ENCODE assay signal across 23 cellular contexts in genomic region chr1:217647791-217648190, GRCh38. TPM values are rescaled to one million over a fixed set of nuclear protein-coding genes. Genes with fewer than 3 reads are reported as not detected.
DNase-seq lines count a peak whose midpoint lies in the region; ATAC-seq, FAIRE-seq and TF ChIP-seq lines count a peak whose summit lies in the region.
"Had no signal": no experiment of that assay in that cellular context is flagged by ENCODE, and none has a peak within 500 bp of the region (broad histone marks: within the 10 kb centered on the region; RNA-seq: fewer than 3 reads in every experiment).

No MANE protein-coding gene starts in this region.

- H3K4me2 ChIP-seq in PC-3 (ENCODE audit: low read length) (no peak overlapping the region), K562 (ENCODE audit: insufficient read depth, low read length) (no peak overlapping the region)
- H3K4me2 ChIP-seq: KMS-11 had no signal

- under 1% methylated on average over 13 of the region's 13 CpGs for WGBS in K562 (ENCODE audit: insufficient coverage, low coverage, missing lambda C conversion rate)
- WGBS in esophagus squamous epithelium, 2 donors, result 69 to 76% methylated on average over 13 of the region's 13 CpGs

- POLR2A ChIA-PET in PC-3 (lab: Charles Lee; ENCODE audit: unreplicated experiment) (no interaction called here), K562 (lab: Yijun Ruan, JAX) (no interaction called here)

- H3K4me3 ChIP-seq in PC-3 (ENCODE audit: low read length) (no peak overlapping the region), K562 (no peak overlapping the region), lower lobe of right lung (no peak overlapping the region), esophagus squamous epithelium (no peak overlapping the region)

- H2AFZ ChIP-seq in PC-3 (ENCODE audit: low read length) (no peak overlapping the region), K562 (ENCODE audit: low read depth, low read length) (no peak overlapping the region)

- no peaks in the 10 kb centered on the region for H3K36me3 ChIP-seq in PC-3 (ENCODE audit: low read depth, low read length)
- no peaks in the 10 kb centered on the region for H3K36me3 ChIP-seq in K562 (ENCODE audit: control insufficient read depth, insufficient read depth, low read length)
- no peaks in the 10 kb centered on the region for H3K36me3 ChIP-seq in lower lobe of right lung
- no peaks in the 10 kb centered on the region for H3K36me3 ChIP-seq in esophagus squamous epithelium

- H4K20me1 ChIP-seq in PC-3 (ENCODE audit: low read length), result no peaks in the 10 kb centered on the region
- H4K20me1 ChIP-seq in K562 (replicated peaks; ENCODE audit: control insufficient read depth, insufficient read depth, low read length), result no peaks in the 10 kb centered on the region

- in situ Hi-C loops in K562 (cut with MboI), result no loop called here

- TF ChIP-seq CTCF in PC-3 (conservative IDR thresholded peaks at IDR 0.05; ENCODE audit: low read depth, low read length) (no peak), K562 (IDR thresholded peaks at IDR 0.05 in 2 of 3, conservative IDR thresholded peaks at IDR 0.05 in 1 of 3; ENCODE audit: insufficient read depth in 2 of 3, low read depth in 1 of 3, low read length in 3 of 3) (no peak), lower lobe of right lung (IDR thresholded peaks at IDR 0.05) (no peak), esophagus squamous epithelium (IDR thresholded peaks at IDR 0.05) (no peak)

- no peaks in the 10 kb centered on the region for H3K9me2 ChIP-seq in PC-3 (replicated peaks; ENCODE audit: low read length)

- BruUV-seq in PC-3 (replicated peaks; lab: Mats Ljungman, UMichigan) (no TSS peak), K562 (replicated peaks; lab: Mats Ljungman, UMichigan) (no TSS peak)

- DNase-seq in Daoy (ENCODE audit: low read depth) (peak; percentile 38), HT1080 (ENCODE audit: low read depth) (peak; percentile 23), PC-3 (peak; percentile 9), K562 (ENCODE audit: extremely low read depth in 1 of 4, low spot score in 3 of 4) (no peak), AG08395 (ENCODE audit: low spot score) (no peak), lower lobe of right lung (no peak), Kasumi-1 (lab: John Stamatoyannopoulos, UW) (no peak), esophagus squamous epithelium (lab: John Stamatoyannopoulos, UW) (no peak)
- DNase-seq: Calu3; CD4-positive, alpha-beta memory T cell; EL; GOT3; NCI-H1417; NCI-H187; NCI-H2227 treated with DMSO at 0.1 percent for 48 hours; NCI-H510A treated with DMSO at 0.1 percent for 48 hours; NCI-H774; SIG-M5 had no signal

- H3K79me2 ChIP-seq in PC-3 (ENCODE audit: low read length) (no peaks in the 10 kb centered on the region), K562 (ENCODE audit: control insufficient read depth, insufficient read depth, low read length) (no peaks in the 10 kb centered on the region)

- no peaks in the 10 kb centered on the region for H3K4me1 ChIP-seq in PC-3 (ENCODE audit: insufficient read depth, low read length)
- H3K4me1 ChIP-seq in K562 (replicated peaks in 1 of 2; ENCODE audit: control insufficient read depth in 2 of 2, insufficient read depth in 2 of 2, low read length in 2 of 2), result no peaks in the 10 kb centered on the region
- H3K4me1 ChIP-seq in lower lobe of right lung, result no peaks in the 10 kb centered on the region
- H3K4me1 ChIP-seq in esophagus squamous epithelium, result no peaks in the 10 kb centered on the region

- H3F3A ChIP-seq in PC-3 (ENCODE audit: low read length, unreplicated experiment), result no peaks in the 10 kb centered on the region

- CTCF ChIA-PET in PC-3 (lab: Charles Lee) (no interaction called here), K562 (lab: Yijun Ruan, JAX; ENCODE audit: low intra/inter-chr PET ratio) (no interaction called here)

- no peak for TF ChIP-seq RAD21 in K562 (CRISPR knock-in tag; conservative IDR thresholded peaks at IDR 0.05 in 1 of 2, IDR thresholded peaks at IDR 0.05 in 1 of 2)

- ATAC-seq in PC-3, result no peak
- no peak for ATAC-seq in K562
- ATAC-seq in lower lobe of right lung, result no peak

- H3K27me3 ChIP-seq in PC-3 (ENCODE audit: low read length) (no peaks in the 10 kb centered on the region), K562 (ENCODE audit: control insufficient read depth in 2 of 2, insufficient read depth in 2 of 2, low read length in 2 of 2) (no peaks in the 10 kb centered on the region), lower lobe of right lung (ENCODE audit: low read depth) (no peaks in the 10 kb centered on the region), esophagus squamous epithelium (no peaks in the 10 kb centered on the region)

- FAIRE-seq in K562 (lab: Jason Lieb, UNC), result no peak
- FAIRE-seq: A204.1, GM12891, GM18507 had no signal

- intact Hi-C loops in PC-3 (cut with micrococcal nuclease) (no loop called here), K562 (cut with micrococcal nuclease) (loop anchor here (10.0 kb wide), 1 partner anchor 63 kb away; no protein-coding TSS in a partner anchor), lower lobe of right lung (cut with DNase I) (no loop called here), esophagus squamous epithelium (cut with DNase I) (no loop called here)

- H3K9ac ChIP-seq in PC-3 (ENCODE audit: low read length), result no peak overlapping the region
- no peak overlapping the region for H3K9ac ChIP-seq in K562 (ENCODE audit: insufficient read depth in 1 of 2, low read depth in 2 of 2, low read length in 2 of 2)
- H3K9ac ChIP-seq: KMS-11 had no signal

- TF ChIP-seq POLR2A in K562 (conservative IDR thresholded peaks at IDR 0.05) (no peak), esophagus squamous epithelium (IDR thresholded peaks at IDR 0.05) (no peak)

- no peak overlapping the region for H3K27ac ChIP-seq in PC-3 (ENCODE audit: low read length)
- H3K27ac ChIP-seq in K562 (ENCODE audit: extremely low read depth, low read depth, low read length), result no peak overlapping the region
- H3K27ac ChIP-seq in lower lobe of right lung, result no peak overlapping the region
- no peak overlapping the region for H3K27ac ChIP-seq in esophagus squamous epithelium
- H3K27ac ChIP-seq: KMS-11, RWPE1 had no signal

- no peak for TF ChIP-seq EP300 in K562 (IDR thresholded peaks at IDR 0.05; ENCODE audit: low read length)

- no peaks in the 10 kb centered on the region for H3K9me1 ChIP-seq in K562 (ENCODE audit: control insufficient read depth, insufficient read depth, low read length)

- H3K9me3 ChIP-seq in PC-3 (ENCODE audit: low read length) (no peaks in the 10 kb centered on the region), K562 (replicated peaks; ENCODE audit: control insufficient read depth, insufficient read depth, low read depth, low read length) (no peaks in the 10 kb centered on the region), lower lobe of right lung (no peaks in the 10 kb centered on the region), esophagus squamous epithelium (no peaks in the 10 kb centered on the region)

RNA-seq across cellular contexts. Expression of gene SPATA17, which starts 16.6 kb away (rescaled TPM):
- total RNA-seq in Daoy (2014; rRNA removed; shearing (Covaris generic)), result 1.0 and 1.7 TPM in 2 replicates
- total RNA-seq in HT1080 (2014; rRNA removed; shearing (Covaris generic)), result 0.93 and 2.5 TPM in 2 replicates
- polyA plus RNA-seq in HT1080 (2015; cell fraction: cytosol; rRNA removed), result 1.7 and 2.3 TPM in 2 replicates
- 2.0 and 2.5 TPM in 2 replicates for polyA plus RNA-seq in HT1080 (2015; cell fraction: nucleus; rRNA removed)
- total RNA-seq in PC-3 (2014; rRNA removed) (3.3 and 3.8 TPM in 2 replicates), K562 (2014; rRNA removed) (not detected in 2 replicates), K562 (2014; rRNA removed; fragmentation: Illumina TruSeq; extraction: Trizol) (not detected in 2 replicates), K562 (2015; rRNA removed; fragmentation: Illumina TruSeq; extraction: Trizol) (not detected in 2 replicates), K562 (2021) (not detected in 2 replicates), lower lobe of right lung (4.0 TPM), esophagus squamous epithelium (under 1 TPM in 3 of 4 donors, not detected in 1; 0.11 to 0.19 (median 0.13) TPM)
- total RNA-seq in K562 (2011; cell fraction: chromatin; rRNA removed; ENCODE audit: low replicate concordance), result not detected in 2 replicates
- total RNA-seq in K562 (2011; cell fraction: nucleolus; rRNA removed), result not detected in 2 replicates
- total RNA-seq in K562 (2011; cell fraction: nucleoplasm; rRNA removed), result not detected in 2 replicates
- polyA plus RNA-seq in K562 (2011; rRNA removed) (0.11 TPM in 1 of 2 replicates, not detected in the other), K562 (2014; fragmentation: Illumina TruSeq; extraction: Trizol) (not detected in 2 replicates), K562 (2014; fragmentation: Nextera tagmentation; extraction: Ambion mirVana) (under 1 TPM in 1 of 2 experiments, not detected in 1; 0.04 TPM), K562 (2014; rRNA removed) (not detected in 2 replicates)
- 0.07 TPM in 1 of 2 replicates, not detected in the other for polyA plus RNA-seq in K562 (2011; cell fraction: cytosol; rRNA removed)
- polyA plus RNA-seq in K562 (2011; cell fraction: nucleus; rRNA removed), result 0.18 TPM in 1 of 2 replicates, not detected in the other
- polyA plus RNA-seq in K562 (2012), result 0.08 TPM in 1 of 2 replicates, not detected in the other
- polyA minus RNA-seq in K562 (2011; rRNA and poly(A)+ RNA removed), result not detected in 2 replicates
- not detected in 2 replicates for polyA minus RNA-seq in K562 (2011; cell fraction: cytosol; rRNA and poly(A)+ RNA removed)
- polyA minus RNA-seq in K562 (2011; cell fraction: nucleus; rRNA and poly(A)+ RNA removed), result 0.33 TPM in 1 of 2 replicates, not detected in the other
- total RNA-seq: CD4-positive, alpha-beta memory T cell had no signal
- polyA plus RNA-seq: CD4-positive, alpha-beta memory T cell had no signal

RNA-seq across cellular contexts. Expression of gene GPATCH2, which starts 16.9 kb away (rescaled TPM):
- total RNA-seq in Daoy (2014; rRNA removed; shearing (Covaris generic)), result 12.3 and 17.2 TPM in 2 replicates
- total RNA-seq in HT1080 (2014; rRNA removed; shearing (Covaris generic)), result 8.1 and 8.6 TPM in 2 replicates
- polyA plus RNA-seq in HT1080 (2015; cell fraction: cytosol; rRNA removed), result 8.2 and 9.7 TPM in 2 replicates
- 22.7 and 30.5 TPM in 2 replicates for polyA plus RNA-seq in HT1080 (2015; cell fraction: nucleus; rRNA removed)
- total RNA-seq in PC-3 (2014; rRNA removed), result 11.9 and 17.2 TPM in 2 replicates
- total RNA-seq in K562 (2011; cell fraction: chromatin; rRNA removed; ENCODE audit: low replicate concordance), result 0.56 and 1.6 TPM in 2 replicates
- total RNA-seq in K562 (2011; cell fraction: nucleolus; rRNA removed), result 0.33 and 0.53 TPM in 2 replicates
- total RNA-seq in K562 (2011; cell fraction: nucleoplasm; rRNA removed), result 1.2 and 1.6 TPM in 2 replicates
- total RNA-seq in K562 (2014; rRNA removed), result 0.65 and 0.68 TPM in 2 replicates
- total RNA-seq in K562 (2014; rRNA removed; fragmentation: Illumina TruSeq; extraction: Trizol), result 0.69 and 0.93 TPM in 2 replicates
- total RNA-seq in K562 (2015; rRNA removed; fragmentation: Illumina TruSeq; extraction: Trizol), result 0.72 and 1.1 TPM in 2 replicates
- total RNA-seq in K562 (2021), result 0.55 and 0.67 TPM in 2 replicates
- polyA plus RNA-seq in K562 (2011; rRNA removed), result 0.49 and 2.0 TPM in 2 replicates
- polyA plus RNA-seq in K562 (2011; cell fraction: cytosol; rRNA removed), result 0.24 and 0.34 TPM in 2 replicates
- 0.63 and 0.90 TPM in 2 replicates for polyA plus RNA-seq in K562 (2011; cell fraction: nucleus; rRNA removed)
- 0.44 and 0.48 TPM in 2 replicates for polyA plus RNA-seq in K562 (2012)
- 0.26 and 0.45 TPM in 2 replicates for polyA plus RNA-seq in K562 (2014; fragmentation: Illumina TruSeq; extraction: Trizol)
- polyA plus RNA-seq in K562 (2014; fragmentation: Nextera tagmentation; extraction: Ambion mirVana), result under 1 TPM; 0.38 to 0.39 TPM
- polyA plus RNA-seq in K562 (2014; rRNA removed), result 0.28 and 0.45 TPM in 2 replicates
- 1.4 and 4.7 TPM in 2 replicates for polyA minus RNA-seq in K562 (2011; rRNA and poly(A)+ RNA removed)
- 0.27 and 0.48 TPM in 2 replicates for polyA minus RNA-seq in K562 (2011; cell fraction: cytosol; rRNA and poly(A)+ RNA removed)
- 2.0 and 3.0 TPM in 2 replicates for polyA minus RNA-seq in K562 (2011; cell fraction: nucleus; rRNA and poly(A)+ RNA removed)
- total RNA-seq in lower lobe of right lung, result 12.4 TPM
- total RNA-seq in esophagus squamous epithelium, result 10 to 100 TPM in 2 of 4 donors, 1 to 10 TPM in 2; 6.1 to 16.6 (median 11.0) TPM

Comparison
In these comparisons a context has a peak if more than half of its experiments do, and no peak if none do; other contexts are left out.
1. DNase-seq: peak in Daoy (single experiment), HT1080 (single experiment) and PC-3 (single experiment); none in K562 (0 of 4), AG08395 (single experiment), lower lobe of right lung (single experiment), Kasumi-1 (0 of 2) and esophagus squamous epithelium (single experiment).